Comparison of ENCODE assay signal across 16 cellular contexts in genomic region chr16:83561876-83562275, GRCh38.
DNase-seq lines count a peak whose midpoint lies in the region; FAIRE-seq and TF ChIP-seq lines count a peak whose summit lies in the region.
"Had no signal": no experiment of that assay in that cellular context is flagged by ENCODE, and none has a peak within 500 bp of the region (broad histone marks: within the 10 kb centered on the region; RNA-seq: fewer than 3 reads in every experiment).

No MANE protein-coding gene starts in this region.

- CTCF ChIA-PET in HEK293 (lab: Yijun Ruan, JAX) = no interaction called here
- CTCF ChIA-PET in endothelial cell of umbilical vein (lab: Charles Lee) = no interaction called here
- CTCF ChIA-PET in activated naive CD4-positive, alpha-beta T cell treated with anti-CD3 and anti-CD28 coated beads for 36 hours (lab: Charles Lee) = no interaction called here

- H3K4me2 ChIP-seq in endothelial cell of umbilical vein (ENCODE audit: insufficient read depth, low read length) = no peak overlapping the region

- dilution Hi-C loops in endothelial cell of umbilical vein (cut with MboI; ENCODE audit: extremely low pct_ligation_motif_present, low sequenced_read_pairs) = no loop called here

- H3K27ac Mint-ChIP-seq in neural crest cell (ENCODE audit: unreplicated experiment) = no peak overlapping the region
- H3K27ac Mint-ChIP-seq in activated naive CD4-positive, alpha-beta T cell treated with anti-CD3 and anti-CD28 coated beads for 36 hours = no peak overlapping the region
- H3K27ac Mint-ChIP-seq: activated CD8-positive, alpha-beta memory T cell treated with anti-CD3 and anti-CD28 coated beads, Interleukin-2, amount 10 ng/mL, durations not matched to agents 7 days and 5 days had no signal

- H3K9me3 ChIP-seq in HEK293 (ENCODE audit: control insufficient read depth, insufficient read depth, low read depth, low read length) (no peaks in the 10 kb centered on the region), endothelial cell of umbilical vein (replicated peaks; ENCODE audit: control insufficient read depth, insufficient read depth, low read length) (no peaks in the 10 kb centered on the region), tibial nerve (no peaks in the 10 kb centered on the region)
- H3K9me3 ChIP-seq: pancreas, testis had no signal

- no peaks in the 10 kb centered on the region for H3K36me3 Mint-ChIP-seq in neural crest cell (ENCODE audit: low read depth)
- H3K36me3 Mint-ChIP-seq in activated naive CD4-positive, alpha-beta T cell treated with anti-CD3 and anti-CD28 coated beads for 36 hours (ENCODE audit: low read depth) = no peaks in the 10 kb centered on the region
- H3K36me3 Mint-ChIP-seq: activated CD8-positive, alpha-beta memory T cell treated with anti-CD3 and anti-CD28 coated beads, Interleukin-2, amount 10 ng/mL, durations not matched to agents 7 days and 5 days had no signal

- DNase-seq in RPMI7951 (ENCODE audit: low read depth) (peak; percentile 58), endothelial cell of umbilical vein (ENCODE audit: low read depth, low spot score) (peak; percentile 6), neural crest cell (ENCODE audit: low read depth, low spot score) (peak; percentile 41), NCI-H1930 (lab: John Stamatoyannopoulos, UW) (no peak), tibial nerve (ENCODE audit: low spot score in 2 of 2) (no peak)
- no peak for DNase-seq in stimulated activated CD4-positive, alpha-beta T cell treated with anti-CD3 and anti-CD28 coated beads, Interleukin-4, amount 100 ng/mL, for 4 hours
- DNase-seq in activated naive CD4-positive, alpha-beta T cell treated with anti-CD3 and anti-CD28 coated beads for 36 hours = no peak
- DNase-seq: activated CD8-positive, alpha-beta memory T cell treated with anti-CD3 and anti-CD28 coated beads, Interleukin-2, amount 10 ng/mL, durations not matched to agents 7 days and 5 days; activated naive CD4-positive, alpha-beta T cell treated with anti-CD3 and anti-CD28 coated beads, Interleukin-2, amount 50 U/mL, for 16 hours; COR-L47; midbrain; NCI-H1694 treated with DMSO at 0.1 percent for 48 hours; pancreas; SIG-M5; testis had no signal

- no peaks in the 10 kb centered on the region for H3K4me1 Mint-ChIP-seq in neural crest cell
- no peaks in the 10 kb centered on the region for H3K4me1 Mint-ChIP-seq in activated naive CD4-positive, alpha-beta T cell treated with anti-CD3 and anti-CD28 coated beads for 36 hours (ENCODE audit: low read depth)
- H3K4me1 Mint-ChIP-seq: activated CD8-positive, alpha-beta memory T cell treated with anti-CD3 and anti-CD28 coated beads, Interleukin-2, amount 10 ng/mL, durations not matched to agents 7 days and 5 days had no signal

- intact Hi-C loops in endothelial cell of umbilical vein (cut with micrococcal nuclease) = no loop called here
- intact Hi-C loops in activated naive CD4-positive, alpha-beta T cell treated with anti-CD3 and anti-CD28 coated beads for 36 hours (cut with micrococcal nuclease) = no loop called here

- POLR2A ChIA-PET in HEK293 (lab: Yijun Ruan, JAX) = no interaction called here
- POLR2A ChIA-PET in endothelial cell of umbilical vein (lab: Charles Lee) = no interaction called here

- no peak overlapping the region for H2AFZ ChIP-seq in endothelial cell of umbilical vein (ENCODE audit: low read depth, low read length)

- H3K27me3 Mint-ChIP-seq in neural crest cell (ENCODE audit: low read depth) = peaks cover 81% of the 10 kb centered on the region
- no peaks in the 10 kb centered on the region for H3K27me3 Mint-ChIP-seq in activated naive CD4-positive, alpha-beta T cell treated with anti-CD3 and anti-CD28 coated beads for 36 hours (ENCODE audit: low read depth)
- H3K27me3 Mint-ChIP-seq: activated CD8-positive, alpha-beta memory T cell treated with anti-CD3 and anti-CD28 coated beads, Interleukin-2, amount 10 ng/mL, durations not matched to agents 7 days and 5 days had no signal

- no TSS peak for BruUV-seq in endothelial cell of umbilical vein (replicated peaks; lab: Mats Ljungman, UMichigan)

- TF ChIP-seq CTCF in HEK293 (tag by site-specific recombination; IDR thresholded peaks at IDR 0.05) (no peak), endothelial cell of umbilical vein (IDR thresholded peaks at IDR 0.05; ENCODE audit: extremely low read depth in 1 of 2, insufficient read depth in 1 of 2, low read depth in 1 of 2, low read length in 2 of 2) (no peak), neural crest cell (conservative IDR thresholded peaks at IDR 0.05) (no peak), tibial nerve (IDR thresholded peaks at IDR 0.05) (no peak)

- TF ChIP-seq EP300 in tibial nerve (IDR thresholded peaks at IDR 0.05) = no peak

- no peak overlapping the region for H3K4me3 ChIP-seq in HEK293 (ENCODE audit: low read depth, low read length)
- H3K4me3 ChIP-seq in endothelial cell of umbilical vein (replicated peaks in 1 of 3; ENCODE audit: insufficient read depth in 1 of 3, low read depth in 1 of 3, low read length in 3 of 3) = no peak overlapping the region
- no peak overlapping the region for H3K4me3 ChIP-seq in tibial nerve
- H3K4me3 ChIP-seq: pancreas, testis had no signal

- H3K27me3 ChIP-seq in endothelial cell of umbilical vein (ENCODE audit: control insufficient read depth in 2 of 2, insufficient read depth in 2 of 2, low read length in 2 of 2) = no peaks in the 10 kb centered on the region
- H3K27me3 ChIP-seq in tibial nerve = no peaks in the 10 kb centered on the region
- H3K27me3 ChIP-seq: testis had no signal

- no peaks in the 10 kb centered on the region for H3K9me1 ChIP-seq in endothelial cell of umbilical vein (replicated peaks; ENCODE audit: control insufficient read depth, extremely low read depth, insufficient read depth, low read length)

- no peak overlapping the region for H3K27ac ChIP-seq in HEK293 (ENCODE audit: extremely low read depth, low read depth, low read length)
- H3K27ac ChIP-seq in endothelial cell of umbilical vein (ENCODE audit: insufficient read depth, low read depth, low read length) = no peak overlapping the region
- no peak overlapping the region for H3K27ac ChIP-seq in tibial nerve
- H3K27ac ChIP-seq: pancreas, testis had no signal

- 88% methylated on average over 2 of the region's 2 CpGs for WGBS in tibial nerve, 2 donors

- H3K9me3 Mint-ChIP-seq in neural crest cell = no peaks in the 10 kb centered on the region
- H3K9me3 Mint-ChIP-seq in activated naive CD4-positive, alpha-beta T cell treated with anti-CD3 and anti-CD28 coated beads for 36 hours = no peaks in the 10 kb centered on the region

- no peaks in the 10 kb centered on the region for H4K20me1 ChIP-seq in endothelial cell of umbilical vein (replicated peaks; ENCODE audit: control insufficient read depth, extremely low read depth, insufficient read depth, low read length)

- H3K79me2 ChIP-seq in endothelial cell of umbilical vein (ENCODE audit: control insufficient read depth, insufficient read depth, low read length) = no peaks in the 10 kb centered on the region

- H3K4me3 Mint-ChIP-seq in neural crest cell = no peak overlapping the region
- H3K4me3 Mint-ChIP-seq in activated naive CD4-positive, alpha-beta T cell treated with anti-CD3 and anti-CD28 coated beads for 36 hours = no peak overlapping the region
- H3K4me3 Mint-ChIP-seq: activated CD8-positive, alpha-beta memory T cell treated with anti-CD3 and anti-CD28 coated beads, Interleukin-2, amount 10 ng/mL, durations not matched to agents 7 days and 5 days had no signal

- H3K4me1 ChIP-seq in HEK293 (ENCODE audit: control insufficient read depth, insufficient read depth, low read length) (no peaks in the 10 kb centered on the region), endothelial cell of umbilical vein (ENCODE audit: control insufficient read depth, extremely low read depth, insufficient read depth, low read length) (no peaks in the 10 kb centered on the region), tibial nerve (no peaks in the 10 kb centered on the region)
- H3K4me1 ChIP-seq: pancreas, testis had no signal

- H3K9ac ChIP-seq in endothelial cell of umbilical vein (replicated peaks; ENCODE audit: extremely low read depth, insufficient read depth, low read length) = no peak overlapping the region

- no peaks in the 10 kb centered on the region for H3K36me3 ChIP-seq in HEK293 (ENCODE audit: control insufficient read depth in 2 of 2, insufficient read depth in 1 of 2, low read length in 2 of 2)
- no peaks in the 10 kb centered on the region for H3K36me3 ChIP-seq in endothelial cell of umbilical vein (ENCODE audit: control insufficient read depth in 2 of 2, extremely low read depth in 1 of 2, insufficient read depth in 2 of 2, low read length in 2 of 2)
- H3K36me3 ChIP-seq in tibial nerve = no peaks in the 10 kb centered on the region
- H3K36me3 ChIP-seq: pancreas had no signal

- FAIRE-seq in endothelial cell of umbilical vein (lab: Jason Lieb, UNC) = peak; percentile 44
- FAIRE-seq: pancreas had no signal

- TF ChIP-seq POLR2A in endothelial cell of umbilical vein (IDR thresholded peaks at IDR 0.05; ENCODE audit: low read depth, low read length) = no peak
- TF ChIP-seq POLR2A in tibial nerve (IDR thresholded peaks at IDR 0.05) = no peak

TF ChIP-seq in HEK293, 187 proteins besides CTCF, POLR2A, EP300 and RAD21 (continues in another document):
- TF ChIP-seq WT1 (tag by site-specific recombination; IDR thresholded peaks at IDR 0.05) (no peak), ZNF473 (tag by site-specific recombination; IDR thresholded peaks at IDR 0.05) (no peak), ZNF645 (tag by site-specific recombination; IDR thresholded peaks at IDR 0.05) (no peak)

TF ChIP-seq in endothelial cell of umbilical vein, 7 proteins besides CTCF, POLR2A, EP300 and RAD21:
- TF ChIP-seq FOS (IDR thresholded peaks at IDR 0.05; ENCODE audit: borderline replicate concordance, insufficient read depth, low read length) (no peak), MAX (IDR thresholded peaks at IDR 0.05; ENCODE audit: insufficient read depth, insufficient read length) (no peak), EZH2 (IDR thresholded peaks at IDR 0.05; ENCODE audit: borderline replicate concordance, low read depth, low read length, severe bottlenecking) (no peak), JUN (IDR thresholded peaks at IDR 0.05; ENCODE audit: borderline replicate concordance, insufficient read depth, insufficient read length, low read depth) (no peak), POLR2AphosphoS5 (IDR thresholded peaks at IDR 0.05; ENCODE audit: insufficient read depth, low read depth, low read length) (no peak), MYC (IDR thresholded peaks at IDR 0.05; ENCODE audit: low read depth, low read length) (no peak), GATA2 (IDR thresholded peaks at IDR 0.05; ENCODE audit: insufficient read depth, insufficient read length, low read depth, low read length) (no peak)

Comparison
In these comparisons a context has a peak if more than half of its experiments do, and no peak if none do; other contexts are left out.
1. DNase-seq: peak in RPMI7951 (single experiment), endothelial cell of umbilical vein (single experiment) and neural crest cell (single experiment); none in stimulated activated CD4-positive, alpha-beta T cell treated with anti-CD3 and anti-CD28 coated beads, Interleukin-4, amount 100 ng/mL, for 4 hours (0 of 2), activated naive CD4-positive, alpha-beta T cell treated with anti-CD3 and anti-CD28 coated beads for 36 hours (single experiment), NCI-H1930 (0 of 2) and tibial nerve (0 of 2).